ENCODE assay signal across 1 cellular context in the genomic region with DNA sequence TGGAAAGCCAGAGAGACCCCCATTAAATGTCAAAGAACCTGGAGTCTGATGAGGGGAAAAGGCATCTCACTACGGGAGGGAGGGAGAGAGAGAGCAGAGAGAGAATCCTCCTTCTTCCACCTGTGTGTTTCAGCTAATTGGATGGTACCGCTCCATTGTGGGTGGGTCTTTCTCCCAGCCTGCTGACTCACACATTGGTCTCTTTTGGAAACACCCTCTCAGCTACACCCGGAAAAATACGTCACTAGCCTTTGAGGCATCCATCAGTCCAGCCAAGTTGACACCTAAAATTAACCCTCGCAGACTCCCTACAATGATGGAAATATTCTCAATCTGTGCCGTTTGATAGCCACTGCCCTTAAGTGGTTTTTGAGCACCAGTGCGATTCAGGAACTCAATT.
TF ChIP-seq lines count a peak whose summit lies in the region.

No MANE protein-coding gene starts in this region.

TF ChIP-seq in GM23338, 12 proteins besides CTCF, POLR2A, EP300 and RAD21 (continued from another document):
- TF ChIP-seq, protein P1, sequence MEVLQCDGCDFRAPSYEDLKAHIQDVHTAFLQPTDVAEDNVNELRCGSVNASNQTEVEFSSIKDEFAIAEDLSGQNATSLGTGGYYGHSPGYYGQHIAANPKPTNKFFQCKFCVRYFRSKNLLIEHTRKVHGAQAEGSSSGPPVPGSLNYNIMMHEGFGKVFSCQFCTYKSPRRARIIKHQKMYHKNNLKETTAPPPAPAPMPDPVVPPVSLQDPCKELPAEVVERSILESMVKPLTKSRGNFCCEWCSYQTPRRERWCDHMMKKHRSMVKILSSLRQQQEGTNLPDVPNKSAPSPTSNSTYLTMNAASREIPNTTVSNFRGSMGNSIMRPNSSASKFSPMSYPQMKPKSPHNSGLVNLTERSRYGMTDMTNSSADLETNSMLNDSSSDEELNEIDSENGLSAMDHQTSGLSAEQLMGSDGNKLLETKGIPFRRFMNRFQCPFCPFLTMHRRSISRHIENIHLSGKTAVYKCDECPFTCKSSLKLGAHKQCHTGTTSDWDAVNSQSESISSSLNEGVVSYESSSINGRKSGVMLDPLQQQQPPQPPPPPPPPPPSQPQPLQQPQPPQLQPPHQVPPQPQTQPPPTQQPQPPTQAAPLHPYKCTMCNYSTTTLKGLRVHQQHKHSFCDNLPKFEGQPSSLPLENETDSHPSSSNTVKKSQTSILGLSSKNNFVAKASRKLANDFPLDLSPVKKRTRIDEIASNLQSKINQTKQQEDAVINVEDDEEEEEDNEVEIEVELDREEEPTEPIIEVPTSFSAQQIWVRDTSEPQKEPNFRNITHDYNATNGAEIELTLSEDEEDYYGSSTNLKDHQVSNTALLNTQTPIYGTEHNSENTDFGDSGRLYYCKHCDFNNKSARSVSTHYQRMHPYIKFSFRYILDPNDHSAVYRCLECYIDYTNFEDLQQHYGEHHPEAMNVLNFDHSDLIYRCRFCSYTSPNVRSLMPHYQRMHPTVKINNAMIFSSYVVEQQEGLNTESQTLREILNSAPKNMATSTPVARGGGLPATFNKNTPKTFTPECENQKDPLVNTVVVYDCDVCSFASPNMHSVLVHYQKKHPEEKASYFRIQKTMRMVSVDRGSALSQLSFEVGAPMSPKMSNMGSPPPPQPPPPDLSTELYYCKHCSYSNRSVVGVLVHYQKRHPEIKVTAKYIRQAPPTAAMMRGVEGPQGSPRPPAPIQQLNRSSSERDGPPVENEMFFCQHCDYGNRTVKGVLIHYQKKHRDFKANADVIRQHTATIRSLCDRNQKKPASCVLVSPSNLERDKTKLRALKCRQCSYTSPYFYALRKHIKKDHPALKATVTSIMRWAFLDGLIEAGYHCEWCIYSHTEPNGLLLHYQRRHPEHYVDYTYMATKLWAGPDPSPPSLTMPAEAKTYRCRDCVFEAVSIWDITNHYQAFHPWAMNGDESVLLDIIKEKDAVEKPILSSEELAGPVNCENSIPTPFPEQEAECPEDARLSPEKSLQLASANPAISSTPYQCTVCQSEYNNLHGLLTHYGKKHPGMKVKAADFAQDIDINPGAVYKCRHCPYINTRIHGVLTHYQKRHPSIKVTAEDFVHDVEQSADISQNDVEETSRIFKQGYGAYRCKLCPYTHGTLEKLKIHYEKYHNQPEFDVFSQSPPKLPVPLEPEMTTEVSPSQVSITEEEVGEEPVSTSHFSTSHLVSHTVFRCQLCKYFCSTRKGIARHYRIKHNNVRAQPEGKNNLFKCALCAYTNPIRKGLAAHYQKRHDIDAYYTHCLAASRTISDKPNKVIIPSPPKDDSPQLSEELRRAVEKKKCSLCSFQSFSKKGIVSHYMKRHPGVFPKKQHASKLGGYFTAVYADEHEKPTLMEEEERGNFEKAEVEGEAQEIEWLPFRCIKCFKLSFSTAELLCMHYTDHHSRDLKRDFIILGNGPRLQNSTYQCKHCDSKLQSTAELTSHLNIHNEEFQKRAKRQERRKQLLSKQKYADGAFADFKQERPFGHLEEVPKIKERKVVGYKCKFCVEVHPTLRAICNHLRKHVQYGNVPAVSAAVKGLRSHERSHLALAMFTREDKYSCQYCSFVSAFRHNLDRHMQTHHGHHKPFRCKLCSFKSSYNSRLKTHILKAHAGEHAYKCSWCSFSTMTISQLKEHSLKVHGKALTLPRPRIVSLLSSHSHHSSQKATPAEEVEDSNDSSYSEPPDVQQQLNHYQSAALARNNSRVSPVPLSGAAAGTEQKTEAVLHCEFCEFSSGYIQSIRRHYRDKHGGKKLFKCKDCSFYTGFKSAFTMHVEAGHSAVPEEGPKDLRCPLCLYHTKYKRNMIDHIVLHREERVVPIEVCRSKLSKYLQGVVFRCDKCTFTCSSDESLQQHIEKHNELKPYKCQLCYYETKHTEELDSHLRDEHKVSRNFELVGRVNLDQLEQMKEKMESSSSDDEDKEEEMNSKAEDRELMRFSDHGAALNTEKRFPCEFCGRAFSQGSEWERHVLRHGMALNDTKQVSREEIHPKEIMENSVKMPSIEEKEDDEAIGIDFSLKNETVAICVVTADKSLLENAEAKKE (CRISPR knock-in tag; IDR thresholded peaks at IDR 0.05) = no peak
- TF ChIP-seq EZH2 (IDR thresholded peaks at IDR 0.05; ENCODE audit: low read depth, unreplicated experiment) = no peak
TF ChIP-seq in GM23338: peak in this region for 0.
